ENCODE assay signal across 8 cellular contexts in genomic region chr6:23446394-23447001, GRCh38.
DNase-seq lines count a peak whose midpoint lies in the region; ATAC-seq, FAIRE-seq and TF ChIP-seq lines count a peak whose summit lies in the region.

No MANE protein-coding gene starts in this region.

- DNase-seq in HTR-8/SVneo (ENCODE audit: insufficient read length, low spot score) (peak; percentile 5), OCI-LY7 (ENCODE audit: low spot score) (no peak), fibroblast of lung (ENCODE audit: low read depth in 2 of 2) (peak; percentile 58 to 78), osteocyte (ENCODE audit: extremely low spot score, unreplicated experiment) (no peak), KG1 (lab: John Stamatoyannopoulos, UW) (no peak)
- DNase-seq in stimulated activated naive CD4-positive, alpha-beta T cell (lab: John Stamatoyannopoulos, UW), result no peak

- no peaks in the 10 kb centered on the region for H3K27me3 ChIP-seq in fibroblast of lung (ENCODE audit: control insufficient read depth, insufficient read depth, low read length)

- H3K9me2 ChIP-seq in OCI-LY7 (ENCODE audit: insufficient read depth, low read length), result no peaks in the 10 kb centered on the region

- no peaks in the 10 kb centered on the region for H3K27me3 Mint-ChIP-seq in osteocyte (ENCODE audit: unreplicated experiment)

- CTCF ChIA-PET in OCI-LY7 (lab: Charles Lee; ENCODE audit: unreplicated experiment), result no interaction called here

- intact Hi-C loops in OCI-LY7 (cut with micrococcal nuclease; ENCODE audit: unreplicated experiment), result no loop called here

- H3K27ac ChIP-seq in OCI-LY7 (ENCODE audit: low read depth, low read length, poor library complexity, severe bottlenecking), result no peak overlapping the region
- no peak overlapping the region for H3K27ac ChIP-seq in fibroblast of lung (ENCODE audit: insufficient read depth, low read length)

- no peak overlapping the region for H3K9ac ChIP-seq in fibroblast of lung (ENCODE audit: insufficient read depth, low read length)

- no peak for FAIRE-seq in HTR-8/SVneo (lab: Jason Lieb, UNC)

- no peaks in the 10 kb centered on the region for H3K36me3 Mint-ChIP-seq in osteocyte (ENCODE audit: unreplicated experiment)

- TF ChIP-seq CTCF in OCI-LY7 (conservative IDR thresholded peaks at IDR 0.05; ENCODE audit: low read length), result peak; percentile 35; the same call in 1 of the 2 replicates
- peak; percentile 62 to 80 for TF ChIP-seq CTCF in fibroblast of lung (conservative IDR thresholded peaks at IDR 0.05 in 1 of 2, IDR thresholded peaks at IDR 0.05 in 1 of 2; ENCODE audit: low read depth in 1 of 2, low read length in 2 of 2)
- TF ChIP-seq CTCF in osteocyte (IDR thresholded peaks at IDR 0.05), result peak; percentile 79

- no peaks in the 10 kb centered on the region for H3K9me3 Mint-ChIP-seq in osteocyte (ENCODE audit: unreplicated experiment)

- H2AFZ ChIP-seq in OCI-LY7 (ENCODE audit: low read length), result no peak overlapping the region
- H2AFZ ChIP-seq in fibroblast of lung (ENCODE audit: low read length), result no peak overlapping the region

- H3K36me3 ChIP-seq in OCI-LY7 (ENCODE audit: insufficient read depth, low read length), result no peaks in the 10 kb centered on the region
- no peaks in the 10 kb centered on the region for H3K36me3 ChIP-seq in fibroblast of lung (ENCODE audit: control insufficient read depth, insufficient read depth, low read length)

- H3K4me1 Mint-ChIP-seq in osteocyte (ENCODE audit: unreplicated experiment), result peaks cover 20% of the 10 kb centered on the region

- H3K27ac Mint-ChIP-seq in osteocyte (ENCODE audit: unreplicated experiment), result peak overlapping the region; percentile 8

- no TSS peak for BruUV-seq in OCI-LY7 (replicated peaks; lab: Mats Ljungman, UMichigan)

- H3K4me3 ChIP-seq in OCI-LY7 (ENCODE audit: low read depth, low read length, poor library complexity, severe bottlenecking) (no peak overlapping the region), fibroblast of lung (replicated peaks in 1 of 4; ENCODE audit: control extremely low read depth in 1 of 4, insufficient read depth in 1 of 4, low read depth in 3 of 4, low read length in 4 of 4) (no peak overlapping the region)

- ATAC-seq in HG02763 (IDR thresholded peaks at IDR 0.05; ENCODE audit: unreplicated experiment) (no peak), GM21737 (IDR thresholded peaks at IDR 0.05; ENCODE audit: unreplicated experiment) (no peak)

- POLR2A ChIA-PET in OCI-LY7 (lab: Charles Lee), result interaction anchor here (0.7 kb wide), 1 partner anchor 1093 kb away, joined by 4 read pairs; no protein-coding TSS in a partner anchor

- H3K9me3 ChIP-seq in OCI-LY7 (ENCODE audit: low read length) (no peaks in the 10 kb centered on the region), fibroblast of lung (ENCODE audit: control insufficient read depth, insufficient read depth, low read depth, low read length) (no peaks in the 10 kb centered on the region)

- no peaks in the 10 kb centered on the region for H3K4me1 ChIP-seq in OCI-LY7 (ENCODE audit: insufficient read depth, low read length, poor library complexity, severe bottlenecking)
- H3K4me1 ChIP-seq in fibroblast of lung (ENCODE audit: control insufficient read depth, extremely low read depth, insufficient read depth, low read length), result no peaks in the 10 kb centered on the region

- no peaks in the 10 kb centered on the region for H3K79me2 ChIP-seq in OCI-LY7 (ENCODE audit: insufficient read depth, low read depth, low read length)
- H3K79me2 ChIP-seq in fibroblast of lung (ENCODE audit: control insufficient read depth, insufficient read depth, low read length), result no peaks in the 10 kb centered on the region

- H3K4me3 Mint-ChIP-seq in osteocyte (ENCODE audit: unreplicated experiment), result no peak overlapping the region

- no peak overlapping the region for H3K4me2 ChIP-seq in OCI-LY7 (ENCODE audit: low read length)
- H3K4me2 ChIP-seq in fibroblast of lung (ENCODE audit: extremely low read depth, insufficient read depth, low read length), result no peak overlapping the region

- H4K20me1 ChIP-seq in OCI-LY7 (ENCODE audit: insufficient read depth, low read length), result no peaks in the 10 kb centered on the region
- no peaks in the 10 kb centered on the region for H4K20me1 ChIP-seq in fibroblast of lung (ENCODE audit: control insufficient read depth, extremely low read depth, insufficient read depth, low read length)

Comparison
In these comparisons a context has a peak if more than half of its experiments do, and no peak if none do; other contexts are left out.
1. DNase-seq: peak in HTR-8/SVneo (single experiment) and fibroblast of lung (2 of 2); none in OCI-LY7 (single experiment), osteocyte (single experiment), KG1 (single experiment) and stimulated activated naive CD4-positive, alpha-beta T cell (0 of 6).
2. Peak in every context shown above with its lines, with median percentiles within 50 percentile points of each other: CTCF ChIP-seq.